Comparison of ENCODE assay signal across 1 cellular context in genomic region chr13:24741016-24741662, GRCh38.
TF ChIP-seq lines count a peak whose summit lies in the region.

No MANE protein-coding gene starts in this region.

TF ChIP-seq in SK-N-SH, 30 proteins besides CTCF, POLR2A, EP300 and RAD21 (continued from another document):
- TF ChIP-seq REST (IDR thresholded peaks at IDR 0.05; ENCODE audit: low read depth, low read length): no peak
- no peak for TF ChIP-seq TEAD4 (IDR thresholded peaks at IDR 0.05; ENCODE audit: borderline replicate concordance, insufficient read depth)
- no peak for TF ChIP-seq PBX3 (IDR thresholded peaks at IDR 0.05)
TF ChIP-seq in SK-N-SH: peak in this region for 0.
